31 cellular contexts compared by ENCODE assay signal in genomic region chr4:144733566-144733965, GRCh38.
"Had no signal": no experiment of that assay in that cellular context is flagged by ENCODE, and none has a peak within 500 bp of the region (broad histone marks: within the 10 kb centered on the region; RNA-seq: fewer than 3 reads in every experiment).

No MANE protein-coding gene starts in this region.

- H3K27ac ChIP-seq: Peyer's patch, SJCRH30 had no signal

- H3K4me3 Mint-ChIP-seq: T-helper 1 cell treated with Interleukin-12 subunit alpha and Interleukin-12 subunit beta and Interleukin-4 antibody, amounts not matched to agents 30 μg/mL and 1 μg/mL, for 36 hours had no signal

- H3K9me3 Mint-ChIP-seq: T-helper 1 cell treated with Interleukin-12 subunit alpha and Interleukin-12 subunit beta and Interleukin-4 antibody, amounts not matched to agents 30 μg/mL and 1 μg/mL, for 36 hours had no signal

- DNase-seq: Kasumi-1, KG1, MG63, NCI-H1048, NCI-H1092 treated with DMSO at 0.1 percent for 48 hours, NCI-H1105 treated with DMSO at 0.1 percent for 48 hours, NCI-H1436, NCI-H146, NCI-H1694, NCI-H187, NCI-H1930, NCI-H2029 treated with DMSO at 0.1 percent for 48 hours, NCI-H2081 treated with DMSO at 0.1 percent for 48 hours, NCI-H2107, NCI-H2171, NCI-H226, NCI-H446 treated with DMSO at 0.1 percent for 48 hours, NCI-H510A, NCI-H524, NCI-H774, PC-3, Peyer's patch, RPMI8226, SHP77, SIG-M5, SJCRH30, SK-N-SH, SW 1271, T-helper 1 cell had no signal

- H3K9me3 ChIP-seq: MG63, Peyer's patch, SJCRH30, SK-N-SH had no signal

- ATAC-seq: Right ventricle myocardium inferior had no signal

- H3K4me1 ChIP-seq: Peyer's patch, SJCRH30 had no signal

- H3K9ac ChIP-seq: SK-N-SH had no signal

- H3K27me3 ChIP-seq: MG63, Peyer's patch, SJCRH30 had no signal

- H3K4me2 ChIP-seq: SK-N-SH had no signal

- H3K4me3 ChIP-seq: MG63, Peyer's patch, SJCRH30 had no signal

- H3K36me3 ChIP-seq: MG63, Peyer's patch had no signal

- H3K27ac Mint-ChIP-seq: T-helper 1 cell treated with Interleukin-12 subunit alpha and Interleukin-12 subunit beta and Interleukin-4 antibody, amounts not matched to agents 30 μg/mL and 1 μg/mL, for 36 hours had no signal
